Comparison of ENCODE assay signal across 1 cellular context in the genomic region with DNA sequence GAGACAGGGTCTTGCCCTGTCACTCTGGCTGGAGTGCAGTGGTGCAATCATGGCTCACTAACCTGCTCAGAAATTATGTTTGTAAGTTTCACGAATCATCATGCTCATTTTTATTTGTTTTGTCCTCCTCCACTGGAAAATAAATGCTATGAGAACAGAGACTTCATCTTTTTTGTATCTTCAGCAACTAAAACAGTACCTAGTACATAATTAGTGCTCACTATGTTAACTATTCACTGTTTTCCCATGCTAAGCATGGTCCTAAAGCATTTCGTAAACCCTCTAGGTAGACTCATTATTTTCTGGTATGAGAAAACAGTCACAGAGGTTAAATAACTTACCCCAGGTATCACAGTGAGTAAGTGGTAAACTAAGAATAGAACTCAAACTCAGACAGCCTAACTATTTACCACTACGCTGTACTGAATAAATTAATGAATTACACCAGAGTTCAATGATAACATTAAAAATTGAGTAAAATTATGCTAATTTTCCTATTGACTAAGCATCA.
TF ChIP-seq lines count a peak whose summit lies in the region.

No MANE protein-coding gene starts in this region.

TF ChIP-seq in H1, 55 proteins besides CTCF, POLR2A, EP300 and RAD21:
- TF ChIP-seq POU5F1 (IDR thresholded peaks at IDR 0.05; ENCODE audit: low read depth, low read length) (no peak), ZNF274 (IDR thresholded peaks at IDR 0.05; ENCODE audit: borderline replicate concordance, extremely low read depth, low read length) (no peak), CBX8 (IDR thresholded peaks at IDR 0.05; ENCODE audit: borderline replicate concordance, low read depth, low read length) (no peak), EGR1 (IDR thresholded peaks at IDR 0.05; ENCODE audit: borderline replicate concordance, low read depth, low read length) (no peak), TEAD4 (IDR thresholded peaks at IDR 0.05; ENCODE audit: low read depth, low read length) (no peak), SP2 (IDR thresholded peaks at IDR 0.05; ENCODE audit: low read length) (no peak), JUND (IDR thresholded peaks at IDR 0.05; ENCODE audit: low read length) (no peak), FOSL1 (IDR thresholded peaks at IDR 0.05; ENCODE audit: insufficient read depth, low read depth, low read length) (no peak), TBP (IDR thresholded peaks at IDR 0.05; ENCODE audit: low read depth, low read length) (no peak), SIN3A (conservative IDR thresholded peaks at IDR 0.05 in 1 of 2, IDR thresholded peaks at IDR 0.05 in 1 of 2; ENCODE audit: low read depth in 1 of 2, low read length in 2 of 2) (no peak), SP4 (IDR thresholded peaks at IDR 0.05; ENCODE audit: low read length) (no peak), GTF2F1 (IDR thresholded peaks at IDR 0.05; ENCODE audit: borderline replicate concordance, low read depth, low read length) (no peak), POLR2AphosphoS5 (IDR thresholded peaks at IDR 0.05; ENCODE audit: low read depth, low read length) (no peak), ASH2L (IDR thresholded peaks at IDR 0.05; ENCODE audit: low read length) (no peak), SP1 (IDR thresholded peaks at IDR 0.05; ENCODE audit: low read depth, low read length) (no peak), CEBPB (IDR thresholded peaks at IDR 0.05; ENCODE audit: low read depth, low read length) (no peak), YY1 (IDR thresholded peaks at IDR 0.05; ENCODE audit: low read depth, low read length) (no peak), ATF2 (IDR thresholded peaks at IDR 0.05; ENCODE audit: low read length) (no peak)
- TF ChIP-seq, protein P1, sequence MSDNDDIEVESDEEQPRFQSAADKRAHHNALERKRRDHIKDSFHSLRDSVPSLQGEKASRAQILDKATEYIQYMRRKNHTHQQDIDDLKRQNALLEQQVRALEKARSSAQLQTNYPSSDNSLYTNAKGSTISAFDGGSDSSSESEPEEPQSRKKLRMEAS (IDR thresholded peaks at IDR 0.05): no peak
TF ChIP-seq in H1: peak in this region for 0.
